Comparison of ENCODE assay signal across 14 cellular contexts in genomic region chr3:189404036-189404435, GRCh38.
DNase-seq lines count a peak whose midpoint lies in the region; ATAC-seq and TF ChIP-seq lines count a peak whose summit lies in the region.
"Had no signal": no experiment of that assay in that cellular context is flagged by ENCODE, and none has a peak within 500 bp of the region (broad histone marks: within the 10 kb centered on the region; RNA-seq: fewer than 3 reads in every experiment).

No MANE protein-coding gene starts in this region.

- intact Hi-C loops in psoas muscle (cut with DNase I), result no loop called here

- H3K9me3 ChIP-seq in HEK293 (ENCODE audit: control insufficient read depth, insufficient read depth, low read depth, low read length) (no peaks in the 10 kb centered on the region), psoas muscle (no peaks in the 10 kb centered on the region)
- H3K9me3 ChIP-seq: SJCRH30 had no signal

- TF ChIP-seq CTCF in HEK293 (tag by site-specific recombination; IDR thresholded peaks at IDR 0.05) (no peak), RWPE1 (conservative IDR thresholded peaks at IDR 0.05; ENCODE audit: low read depth) (no peak), psoas muscle (IDR thresholded peaks at IDR 0.05) (no peak)

- peak; percentile 13 for DNase-seq in NCI-H1105 treated with DMSO at 0.1 percent for 48 hours (lab: John Stamatoyannopoulos, UW)
- DNase-seq in NCI-H1105 (lab: John Stamatoyannopoulos, UW), result no peak
- DNase-seq in RWPE1 (ENCODE audit: low spot score), result peak; percentile 17
- no peak for DNase-seq in psoas muscle
- DNase-seq in retina, result no peak
- DNase-seq in NCI-H1694 (lab: John Stamatoyannopoulos, UW), result no peak
- DNase-seq: CD4-positive, alpha-beta T cell; H7; NCI-H187 treated with DMSO at 0.1 percent for 48 hours; NCI-H446 treated with DMSO at 0.1 percent for 48 hours; PC-9 had no signal

- H3K36me3 ChIP-seq in HEK293 (ENCODE audit: control insufficient read depth in 2 of 2, insufficient read depth in 1 of 2, low read length in 2 of 2), result no peaks in the 10 kb centered on the region
- no peaks in the 10 kb centered on the region for H3K36me3 ChIP-seq in psoas muscle (ENCODE audit: insufficient read depth in 1 of 2, low read depth in 1 of 2)
- H3K36me3 ChIP-seq: SJCRH30 had no signal

- POLR2A ChIA-PET in HEK293 (lab: Yijun Ruan, JAX) (no interaction called here), RWPE1 (lab: Yijun Ruan, JAX; ENCODE audit: low non-redundant PET) (no interaction called here)

- no peaks in the 10 kb centered on the region for H3K4me1 ChIP-seq in HEK293 (ENCODE audit: control insufficient read depth, insufficient read depth, low read length)
- H3K4me1 ChIP-seq in psoas muscle, result peaks cover 22% of the 10 kb centered on the region
- H3K4me1 ChIP-seq: SJCRH30 had no signal

- peak in 2 of 4 donors; percentile 52 for ATAC-seq in psoas muscle
- ATAC-seq in HG02798 (IDR thresholded peaks at IDR 0.05; ENCODE audit: poor library complexity, unreplicated experiment), result no peak

- H3K4me3 ChIP-seq in HEK293 (ENCODE audit: low read depth, low read length) (no peak overlapping the region), psoas muscle (no peak overlapping the region)
- H3K4me3 ChIP-seq: PC-9, SJCRH30 had no signal

- CTCF ChIA-PET in HEK293 (lab: Yijun Ruan, JAX), result interaction anchor here (1.0 kb wide), 1 partner anchor 131 kb away, joined by 6 read pairs; no protein-coding TSS in a partner anchor
- CTCF ChIA-PET in RWPE1 (lab: Yijun Ruan, JAX), result no interaction called here

- no peak overlapping the region for H3K27ac ChIP-seq in HEK293 (ENCODE audit: extremely low read depth, low read depth, low read length)
- H3K27ac ChIP-seq in RWPE1, result no peak overlapping the region
- peak overlapping the region; percentile 77 for H3K27ac ChIP-seq in psoas muscle
- H3K27ac ChIP-seq: PC-9, SJCRH30 had no signal

- H3K27me3 ChIP-seq in psoas muscle (ENCODE audit: insufficient read depth in 3 of 3, low read length in 2 of 3), result no peaks in the 10 kb centered on the region
- H3K27me3 ChIP-seq: SJCRH30 had no signal

TF ChIP-seq in HEK293, 187 proteins besides CTCF, POLR2A, EP300 and RAD21:
- TF ChIP-seq ZFHX2 (tag by site-specific recombination; conservative IDR thresholded peaks at IDR 0.05) (0 out of 2 replicates have a peak, but pooled peaks have one; percentile 21), ZNF24 (tag by site-specific recombination; IDR thresholded peaks at IDR 0.05) (no peak)

Comparison
In these comparisons a context has a peak if more than half of its experiments do, and no peak if none do; other contexts are left out.
1. DNase-seq: peak in NCI-H1105 treated with DMSO at 0.1 percent for 48 hours (single experiment) and RWPE1 (single experiment); none in NCI-H1105 (single experiment), psoas muscle (0 of 2), retina (single experiment) and NCI-H1694 (single experiment).